In the genomic region with DNA sequence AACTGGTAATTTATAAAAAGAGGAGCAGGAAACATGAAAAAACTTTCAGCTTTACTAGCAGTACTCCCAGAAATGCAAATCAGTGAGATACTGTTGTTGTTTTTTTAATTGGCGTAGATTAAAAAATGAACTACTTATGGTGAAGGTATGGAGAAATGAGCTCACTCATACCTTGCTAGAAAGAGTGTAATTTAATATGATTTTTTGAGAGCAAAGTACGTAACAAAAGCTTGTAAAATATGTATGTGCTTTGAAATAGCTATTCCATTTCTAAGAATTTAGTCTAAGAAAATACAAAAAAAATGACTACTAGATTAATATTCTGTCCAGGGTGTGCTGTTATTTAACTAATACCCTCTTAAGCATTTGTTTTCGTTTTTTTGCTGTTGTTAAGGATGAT, we compare ENCODE assay signal across 1 cellular context.
TF ChIP-seq lines count a peak whose summit lies in the region.

No MANE protein-coding gene starts in this region.

TF ChIP-seq in HEK293, 187 proteins besides CTCF, POLR2A, EP300 and RAD21:
- TF ChIP-seq, protein P1, sequence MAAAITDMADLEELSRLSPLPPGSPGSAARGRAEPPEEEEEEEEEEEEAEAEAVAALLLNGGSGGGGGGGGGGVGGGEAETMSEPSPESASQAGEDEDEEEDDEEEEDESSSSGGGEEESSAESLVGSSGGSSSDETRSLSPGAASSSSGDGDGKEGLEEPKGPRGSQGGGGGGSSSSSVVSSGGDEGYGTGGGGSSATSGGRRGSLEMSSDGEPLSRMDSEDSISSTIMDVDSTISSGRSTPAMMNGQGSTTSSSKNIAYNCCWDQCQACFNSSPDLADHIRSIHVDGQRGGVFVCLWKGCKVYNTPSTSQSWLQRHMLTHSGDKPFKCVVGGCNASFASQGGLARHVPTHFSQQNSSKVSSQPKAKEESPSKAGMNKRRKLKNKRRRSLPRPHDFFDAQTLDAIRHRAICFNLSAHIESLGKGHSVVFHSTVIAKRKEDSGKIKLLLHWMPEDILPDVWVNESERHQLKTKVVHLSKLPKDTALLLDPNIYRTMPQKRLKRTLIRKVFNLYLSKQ (tag by site-specific recombination; IDR thresholded peaks at IDR 0.05; ENCODE audit: borderline replicate concordance) = no peak
- TF ChIP-seq ZNF530 (tag by site-specific recombination; IDR thresholded peaks at IDR 0.05; ENCODE audit: low read depth) = no peak
- TF ChIP-seq OSR2 (tag by site-specific recombination; IDR thresholded peaks at IDR 0.05) = 0 out of 2 replicates have a peak, but pooled peaks have one; percentile 15
- TF ChIP-seq, protein P2, sequence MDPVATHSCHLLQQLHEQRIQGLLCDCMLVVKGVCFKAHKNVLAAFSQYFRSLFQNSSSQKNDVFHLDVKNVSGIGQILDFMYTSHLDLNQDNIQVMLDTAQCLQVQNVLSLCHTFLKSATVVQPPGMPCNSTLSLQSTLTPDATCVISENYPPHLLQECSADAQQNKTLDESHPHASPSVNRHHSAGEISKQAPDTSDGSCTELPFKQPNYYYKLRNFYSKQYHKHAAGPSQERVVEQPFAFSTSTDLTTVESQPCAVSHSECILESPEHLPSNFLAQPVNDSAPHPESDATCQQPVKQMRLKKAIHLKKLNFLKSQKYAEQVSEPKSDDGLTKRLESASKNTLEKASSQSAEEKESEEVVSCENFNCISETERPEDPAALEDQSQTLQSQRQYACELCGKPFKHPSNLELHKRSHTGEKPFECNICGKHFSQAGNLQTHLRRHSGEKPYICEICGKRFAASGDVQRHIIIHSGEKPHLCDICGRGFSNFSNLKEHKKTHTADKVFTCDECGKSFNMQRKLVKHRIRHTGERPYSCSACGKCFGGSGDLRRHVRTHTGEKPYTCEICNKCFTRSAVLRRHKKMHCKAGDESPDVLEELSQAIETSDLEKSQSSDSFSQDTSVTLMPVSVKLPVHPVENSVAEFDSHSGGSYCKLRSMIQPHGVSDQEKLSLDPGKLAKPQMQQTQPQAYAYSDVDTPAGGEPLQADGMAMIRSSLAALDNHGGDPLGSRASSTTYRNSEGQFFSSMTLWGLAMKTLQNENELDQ (tag by site-specific recombination; IDR thresholded peaks at IDR 0.05; ENCODE audit: low read depth) = no peak
- TF ChIP-seq ZNF785 (tag by site-specific recombination; IDR thresholded peaks at IDR 0.05) = no peak
- peak; percentile 78 for TF ChIP-seq PRDM6 (tag by site-specific recombination; IDR thresholded peaks at IDR 0.05)
- no peak for TF ChIP-seq SCRT1 (tag by site-specific recombination; IDR thresholded peaks at IDR 0.05; ENCODE audit: borderline replicate concordance)
- TF ChIP-seq ZNF513 (tag by site-specific recombination; IDR thresholded peaks at IDR 0.05) = no peak
- no peak for TF ChIP-seq ZNF138 (tag by site-specific recombination; IDR thresholded peaks at IDR 0.05; ENCODE audit: borderline replicate concordance)
- TF ChIP-seq ZNF416 (tag by site-specific recombination; IDR thresholded peaks at IDR 0.05) = no peak
- no peak for TF ChIP-seq ZBTB26 (tag by site-specific recombination; optimal IDR thresholded peaks at IDR 0.05)
- no peak for TF ChIP-seq HOXA7 (CRISPR knock-in tag; IDR thresholded peaks at IDR 0.05; ENCODE audit: borderline replicate concordance)
- TF ChIP-seq ZNF580 (tag by site-specific recombination; IDR thresholded peaks at IDR 0.05) = no peak
- no peak for TF ChIP-seq ZNF146 (tag by site-specific recombination; IDR thresholded peaks at IDR 0.05)
- no peak for TF ChIP-seq ZNF433 (tag by site-specific recombination; IDR thresholded peaks at IDR 0.05; ENCODE audit: low read depth)
- TF ChIP-seq IKZF3 (tag by site-specific recombination; IDR thresholded peaks at IDR 0.05) = no peak
- TF ChIP-seq ZNF362 (tag by site-specific recombination; IDR thresholded peaks at IDR 0.05) = 0 out of 2 replicates have a peak, but pooled peaks have one; percentile 45
- no peak for TF ChIP-seq ZNF501 (tag by site-specific recombination; IDR thresholded peaks at IDR 0.05)
- TF ChIP-seq, protein P3, sequence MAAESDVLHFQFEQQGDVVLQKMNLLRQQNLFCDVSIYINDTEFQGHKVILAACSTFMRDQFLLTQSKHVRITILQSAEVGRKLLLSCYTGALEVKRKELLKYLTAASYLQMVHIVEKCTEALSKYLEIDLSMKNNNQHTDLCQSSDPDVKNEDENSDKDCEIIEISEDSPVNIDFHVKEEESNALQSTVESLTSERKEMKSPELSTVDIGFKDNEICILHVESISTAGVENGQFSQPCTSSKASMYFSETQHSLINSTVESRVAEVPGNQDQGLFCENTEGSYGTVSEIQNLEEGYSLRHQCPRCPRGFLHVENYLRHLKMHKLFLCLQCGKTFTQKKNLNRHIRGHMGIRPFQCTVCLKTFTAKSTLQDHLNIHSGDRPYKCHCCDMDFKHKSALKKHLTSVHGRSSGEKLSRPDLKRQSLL (tag by site-specific recombination; IDR thresholded peaks at IDR 0.05) = no peak
- 0 out of 2 replicates have a peak, but pooled peaks have one; percentile 25 for TF ChIP-seq PRDM1 (tag by site-specific recombination; IDR thresholded peaks at IDR 0.05)
- no peak for TF ChIP-seq HOXD13 (CRISPR knock-in tag; IDR thresholded peaks at IDR 0.05; ENCODE audit: borderline replicate concordance)
- no peak for TF ChIP-seq ZNF791 (tag by site-specific recombination; IDR thresholded peaks at IDR 0.05)
- 0 out of 2 replicates have a peak, but pooled peaks have one; percentile 12 for TF ChIP-seq ZNF843 (tag by site-specific recombination; IDR thresholded peaks at IDR 0.05)
- 0 out of 2 replicates have a peak, but pooled peaks have one; percentile 14 for TF ChIP-seq ZEB2 (tag by site-specific recombination; IDR thresholded peaks at IDR 0.05)
- no peak for TF ChIP-seq ZNF560 (tag by site-specific recombination; IDR thresholded peaks at IDR 0.05; ENCODE audit: borderline replicate concordance)
- TF ChIP-seq ZNF366 (tag by site-specific recombination; conservative IDR thresholded peaks at IDR 0.05) = 0 out of 2 replicates have a peak, but pooled peaks have one; percentile 36
- TF ChIP-seq ZBTB48 (tag by site-specific recombination; IDR thresholded peaks at IDR 0.05) = no peak
- TF ChIP-seq ZIC2 (tag by site-specific recombination; IDR thresholded peaks at IDR 0.05) = no peak
- no peak for TF ChIP-seq YY2 (tag by site-specific recombination; IDR thresholded peaks at IDR 0.05)
- no peak for TF ChIP-seq ZNF202 (tag by site-specific recombination; IDR thresholded peaks at IDR 0.05; ENCODE audit: borderline replicate concordance)
- TF ChIP-seq, protein P4, sequence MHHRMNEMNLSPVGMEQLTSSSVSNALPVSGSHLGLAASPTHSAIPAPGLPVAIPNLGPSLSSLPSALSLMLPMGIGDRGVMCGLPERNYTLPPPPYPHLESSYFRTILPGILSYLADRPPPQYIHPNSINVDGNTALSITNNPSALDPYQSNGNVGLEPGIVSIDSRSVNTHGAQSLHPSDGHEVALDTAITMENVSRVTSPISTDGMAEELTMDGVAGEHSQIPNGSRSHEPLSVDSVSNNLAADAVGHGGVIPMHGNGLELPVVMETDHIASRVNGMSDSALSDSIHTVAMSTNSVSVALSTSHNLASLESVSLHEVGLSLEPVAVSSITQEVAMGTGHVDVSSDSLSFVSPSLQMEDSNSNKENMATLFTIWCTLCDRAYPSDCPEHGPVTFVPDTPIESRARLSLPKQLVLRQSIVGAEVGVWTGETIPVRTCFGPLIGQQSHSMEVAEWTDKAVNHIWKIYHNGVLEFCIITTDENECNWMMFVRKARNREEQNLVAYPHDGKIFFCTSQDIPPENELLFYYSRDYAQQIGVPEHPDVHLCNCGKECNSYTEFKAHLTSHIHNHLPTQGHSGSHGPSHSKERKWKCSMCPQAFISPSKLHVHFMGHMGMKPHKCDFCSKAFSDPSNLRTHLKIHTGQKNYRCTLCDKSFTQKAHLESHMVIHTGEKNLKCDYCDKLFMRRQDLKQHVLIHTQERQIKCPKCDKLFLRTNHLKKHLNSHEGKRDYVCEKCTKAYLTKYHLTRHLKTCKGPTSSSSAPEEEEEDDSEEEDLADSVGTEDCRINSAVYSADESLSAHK (tag by site-specific recombination; IDR thresholded peaks at IDR 0.05) = no peak
- TF ChIP-seq YY1 (tag by site-specific recombination; IDR thresholded peaks at IDR 0.05) = no peak
- TF ChIP-seq ZNF629 (tag by site-specific recombination; IDR thresholded peaks at IDR 0.05) = peak; percentile 54; the same call in 1 of the 2 replicates
- TF ChIP-seq ZNF837 (tag by site-specific recombination; IDR thresholded peaks at IDR 0.05) = no peak
